19 cellular contexts compared by ENCODE assay signal in the genomic region with DNA sequence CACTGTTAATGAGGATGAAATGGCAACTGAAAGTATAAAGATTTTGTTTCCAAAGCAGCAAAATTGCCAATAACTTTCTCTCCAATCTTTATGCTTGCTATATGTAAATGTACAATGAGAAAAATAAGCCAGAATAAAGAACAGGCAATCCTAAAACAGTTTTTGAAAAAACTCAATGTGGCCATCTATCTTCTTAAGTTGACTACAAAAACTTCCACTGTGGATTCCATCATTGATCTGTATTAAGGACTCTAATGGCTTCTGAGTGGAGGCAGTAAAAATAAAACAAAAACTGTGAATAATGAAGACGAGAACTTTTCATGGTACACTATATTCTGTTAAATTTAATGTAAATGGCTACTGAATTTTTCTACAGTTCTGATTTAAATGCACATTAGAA.
A peak's percentile ranks its signal among the peaks of the same experiment; 100 is the strongest.
DNase-seq lines count a peak whose midpoint lies in the region; ATAC-seq and TF ChIP-seq lines count a peak whose summit lies in the region.
"Had no signal": no experiment of that assay in that cellular context is flagged by ENCODE, and none has a peak within 500 bp of the region (broad histone marks: within the 10 kb centered on the region; RNA-seq: fewer than 3 reads in every experiment).

No MANE protein-coding gene starts in this region.

- H3K36me3 Mint-ChIP-seq in osteocyte (ENCODE audit: unreplicated experiment): peaks cover 2% of the 10 kb centered on the region
- no peaks in the 10 kb centered on the region for H3K36me3 Mint-ChIP-seq in activated T-cell treated with anti-CD3 and anti-CD28 coated beads, Interleukin-2, amount 50 U/mL, for 24 hours (ENCODE audit: low read depth)
- H3K36me3 Mint-ChIP-seq: CD4-positive, alpha-beta memory T cell had no signal

- H3K27ac Mint-ChIP-seq in osteocyte (ENCODE audit: unreplicated experiment): no peak overlapping the region
- H3K27ac Mint-ChIP-seq in activated T-cell treated with anti-CD3 and anti-CD28 coated beads, Interleukin-2, amount 50 U/mL, for 24 hours: no peak overlapping the region
- H3K27ac Mint-ChIP-seq: CD4-positive, alpha-beta memory T cell had no signal

- TF ChIP-seq CTCF in choroid plexus epithelial cell (conservative IDR thresholded peaks at IDR 0.05; ENCODE audit: low read depth, low read length) (peak; percentile 37), osteocyte (IDR thresholded peaks at IDR 0.05) (peak; percentile 53)

- H3K4me3 ChIP-seq in choroid plexus epithelial cell (ENCODE audit: low read depth, low read length): no peak overlapping the region
- H3K4me3 ChIP-seq: BLaER1, SJSA1 had no signal

- DNase-seq in NAMALWA (ENCODE audit: low spot score) (peak; percentile 22), choroid plexus epithelial cell (ENCODE audit: low read depth) (peak; percentile 50), osteocyte (ENCODE audit: extremely low spot score, unreplicated experiment) (no peak), NCI-H2171 treated with DMSO at 0.1 percent for 48 hours (lab: John Stamatoyannopoulos, UW) (no peak), NCI-H524 (lab: John Stamatoyannopoulos, UW) (no peak)
- DNase-seq in activated T-cell treated with anti-CD3 and anti-CD28 coated beads, Interleukin-2, amount 50 U/mL, for 24 hours: no peak
- DNase-seq: Caco-2; CD4-positive, alpha-beta memory T cell; DND-41; IMR-90; NCI-H1048; NCI-H1417 treated with DMSO at 0.1 percent for 48 hours; NCI-H187; NCI-H2107; NCI-H510A; NCI-H774 had no signal

- H3K4me1 Mint-ChIP-seq in osteocyte (ENCODE audit: unreplicated experiment): peaks cover 23% of the 10 kb centered on the region
- no peaks in the 10 kb centered on the region for H3K4me1 Mint-ChIP-seq in activated T-cell treated with anti-CD3 and anti-CD28 coated beads, Interleukin-2, amount 50 U/mL, for 24 hours (ENCODE audit: low read depth)
- H3K4me1 Mint-ChIP-seq: CD4-positive, alpha-beta memory T cell had no signal

- H3K27me3 Mint-ChIP-seq in osteocyte (ENCODE audit: unreplicated experiment): no peaks in the 10 kb centered on the region
- H3K27me3 Mint-ChIP-seq in activated T-cell treated with anti-CD3 and anti-CD28 coated beads, Interleukin-2, amount 50 U/mL, for 24 hours: no peaks in the 10 kb centered on the region
- H3K27me3 Mint-ChIP-seq: CD4-positive, alpha-beta memory T cell had no signal

- ATAC-seq in GM21786 (IDR thresholded peaks at IDR 0.05; ENCODE audit: unreplicated experiment): peak; percentile 53

- no peak overlapping the region for H3K4me3 Mint-ChIP-seq in osteocyte (ENCODE audit: unreplicated experiment)
- no peak overlapping the region for H3K4me3 Mint-ChIP-seq in activated T-cell treated with anti-CD3 and anti-CD28 coated beads, Interleukin-2, amount 50 U/mL, for 24 hours
- H3K4me3 Mint-ChIP-seq: CD4-positive, alpha-beta memory T cell had no signal

- H3K9me3 Mint-ChIP-seq in osteocyte (ENCODE audit: unreplicated experiment): peaks cover 9% of the 10 kb centered on the region
- H3K9me3 Mint-ChIP-seq in activated T-cell treated with anti-CD3 and anti-CD28 coated beads, Interleukin-2, amount 50 U/mL, for 24 hours: no peaks in the 10 kb centered on the region
- H3K9me3 Mint-ChIP-seq: CD4-positive, alpha-beta memory T cell had no signal

Comparison
In these comparisons a context has a peak if more than half of its experiments do, and no peak if none do; other contexts are left out.
1. DNase-seq: peak in NAMALWA (single experiment) and choroid plexus epithelial cell (single experiment); none in osteocyte (single experiment), activated T-cell treated with anti-CD3 and anti-CD28 coated beads, Interleukin-2, amount 50 U/mL, for 24 hours (single experiment), NCI-H2171 treated with DMSO at 0.1 percent for 48 hours (single experiment) and NCI-H524 (0 of 2).